23 cellular contexts compared by ENCODE assay signal in genomic region chr2:197943731-197944130, GRCh38.
"Had no signal": no experiment of that assay in that cellular context is flagged by ENCODE, and none has a peak within 500 bp of the region (broad histone marks: within the 10 kb centered on the region; RNA-seq: fewer than 3 reads in every experiment).

No MANE protein-coding gene starts in this region.

- H3K27ac ChIP-seq: esophagus squamous epithelium, neural progenitor cell, prostate gland, right lobe of liver, testis, tibial nerve, upper lobe of right lung, vagina had no signal

- H3K9me3 Mint-ChIP-seq: dendritic cell treated with granulocyte-macrophage colony-stimulating factor and Interleukin-4, amounts not matched to agents 40 ng/mL and 50 ng/mL, for 4 days; effector memory CD8-positive, alpha-beta T cell; neural progenitor cell; stimulated activated naive B cell treated with anti-CD40 and anti-IgM and Interleukin-4, amounts not matched to agents 10 μg/mL and 1 μg/mL and 100 μg/mL, for 72 hours had no signal

- H3K4me1 Mint-ChIP-seq: natural killer cell; stimulated activated naive B cell treated with anti-CD40 and anti-IgM and Interleukin-4, amounts not matched to agents 10 μg/mL and 1 μg/mL and 100 μg/mL, for 72 hours had no signal

- DNase-seq: cerebellar nuclear complex; effector memory CD8-positive, alpha-beta T cell; esophagus squamous epithelium; foreskin fibroblast; head of caudate nucleus; hippocampal formation; left colon; mucosa of descending colon; natural killer cell; occipital lobe; pancreas; retina; right lobe of liver; stimulated activated CD4-positive, alpha-beta T cell treated with anti-CD3 and anti-CD28 coated beads, Interleukin-4, amount 100 ng/mL, for 4 hours; stimulated activated naive B cell treated with anti-CD40 and anti-IgM and Interleukin-4, amounts not matched to agents 10 μg/mL and 1 μg/mL and 100 μg/mL, for 72 hours; stimulated activated naive CD8-positive, alpha-beta T cell treated with anti-CD3 and anti-CD28 coated beads, Interleukin-15, amount 100 ng/mL, for 72 hours; testis; upper lobe of right lung had no signal

- H3K4me1 ChIP-seq: prostate gland, right lobe of liver, testis, tibial nerve, upper lobe of right lung had no signal

- H3K27me3 Mint-ChIP-seq: stimulated activated naive CD8-positive, alpha-beta T cell treated with anti-CD3 and anti-CD28 coated beads, Interleukin-15, amount 100 ng/mL, for 72 hours had no signal

- H3K27me3 ChIP-seq: neural progenitor cell, pancreas, right lobe of liver, testis, tibial nerve, upper lobe of right lung, vagina had no signal

- H3K36me3 ChIP-seq: esophagus squamous epithelium, neural progenitor cell, pancreas, prostate gland, right lobe of liver, tibial nerve, upper lobe of right lung, vagina had no signal

- H3K27ac Mint-ChIP-seq: dendritic cell treated with granulocyte-macrophage colony-stimulating factor and Interleukin-4, amounts not matched to agents 40 ng/mL and 50 ng/mL, for 4 days; effector memory CD8-positive, alpha-beta T cell; natural killer cell; neural progenitor cell; stimulated activated naive B cell treated with anti-CD40 and anti-IgM and Interleukin-4, amounts not matched to agents 10 μg/mL and 1 μg/mL and 100 μg/mL, for 72 hours; stimulated activated naive CD8-positive, alpha-beta T cell treated with anti-CD3 and anti-CD28 coated beads, Interleukin-15, amount 100 ng/mL, for 72 hours had no signal

- ATAC-seq: effector memory CD8-positive, alpha-beta T cell; left colon; mucosa of descending colon; natural killer cell; stimulated activated naive B cell treated with anti-CD40 and anti-IgM and Interleukin-4, amounts not matched to agents 10 μg/mL and 1 μg/mL and 100 μg/mL, for 72 hours; stimulated activated naive CD8-positive, alpha-beta T cell treated with anti-CD3 and anti-CD28 coated beads, Interleukin-15, amount 100 ng/mL, for 72 hours; upper lobe of right lung had no signal

- H3K9me3 ChIP-seq: esophagus squamous epithelium, mucosa of descending colon, pancreas, prostate gland, right lobe of liver, testis, upper lobe of right lung, vagina had no signal

- H3K36me3 Mint-ChIP-seq: natural killer cell; neural progenitor cell; stimulated activated naive B cell treated with anti-CD40 and anti-IgM and Interleukin-4, amounts not matched to agents 10 μg/mL and 1 μg/mL and 100 μg/mL, for 72 hours had no signal

- H3K4me2 ChIP-seq: neural progenitor cell had no signal

- H3K4me3 ChIP-seq: esophagus squamous epithelium, mucosa of descending colon, neural progenitor cell, pancreas, prostate gland, right lobe of liver, testis, tibial nerve, upper lobe of right lung, vagina had no signal

- H3K4me3 Mint-ChIP-seq: dendritic cell treated with granulocyte-macrophage colony-stimulating factor and Interleukin-4, amounts not matched to agents 40 ng/mL and 50 ng/mL, for 4 days; effector memory CD8-positive, alpha-beta T cell; natural killer cell; neural progenitor cell; stimulated activated naive B cell treated with anti-CD40 and anti-IgM and Interleukin-4, amounts not matched to agents 10 μg/mL and 1 μg/mL and 100 μg/mL, for 72 hours; stimulated activated naive CD8-positive, alpha-beta T cell treated with anti-CD3 and anti-CD28 coated beads, Interleukin-15, amount 100 ng/mL, for 72 hours had no signal
